9 cellular contexts compared by ENCODE assay signal in genomic region chr20:57048027-57048869, GRCh38.
A peak's percentile ranks its signal among the peaks of the same experiment; 100 is the strongest.
DNase-seq lines count a peak whose midpoint lies in the region; ATAC-seq and TF ChIP-seq lines count a peak whose summit lies in the region.
"Had no signal": no experiment of that assay in that cellular context is flagged by ENCODE, and none has a peak within 500 bp of the region (broad histone marks: within the 10 kb centered on the region; RNA-seq: fewer than 3 reads in every experiment).

No MANE protein-coding gene starts in this region.

- TF ChIP-seq CTCF in KMS-11 (conservative IDR thresholded peaks at IDR 0.05; ENCODE audit: low read depth, low read length) (peak; percentile 89), adrenal gland (IDR thresholded peaks at IDR 0.05) (peak; percentile 34 to 53 (median 42))

- no peaks in the 10 kb centered on the region for H3K36me3 ChIP-seq in KMS-11 (ENCODE audit: insufficient read depth)
- no peaks in the 10 kb centered on the region for H3K36me3 ChIP-seq in adrenal gland (replicated peaks in 1 of 2)

- no peaks in the 10 kb centered on the region for H4K20me1 ChIP-seq in KMS-11 (ENCODE audit: insufficient read depth)

- no peaks in the 10 kb centered on the region for H3K27me3 Mint-ChIP-seq in activated CD4-positive, alpha-beta memory T cell treated with anti-CD3 and anti-CD28 coated beads for 36 hours
- H3K27me3 Mint-ChIP-seq in activated CD4-positive, alpha-beta memory T cell treated with anti-CD3 and anti-CD28 coated beads, Interleukin-2, amount 10 ng/mL, durations not matched to agents 7 days and 5 days: no peaks in the 10 kb centered on the region

- CTCF ChIA-PET in activated CD4-positive, alpha-beta memory T cell treated with anti-CD3 and anti-CD28 coated beads for 36 hours (lab: Charles Lee): no interaction called here
- CTCF ChIA-PET in activated CD4-positive, alpha-beta memory T cell treated with anti-CD3 and anti-CD28 coated beads, Interleukin-2, amount 10 ng/mL, durations not matched to agents 7 days and 5 days (lab: Charles Lee): interaction anchor here (0.8 to 0.9 kb wide), 2 partner anchors 11 to 114 kb away, joined by 3 to 5 read pairs; no protein-coding TSS in a partner anchor

- no peak overlapping the region for H3K27ac Mint-ChIP-seq in activated CD4-positive, alpha-beta memory T cell treated with anti-CD3 and anti-CD28 coated beads for 36 hours
- no peak overlapping the region for H3K27ac Mint-ChIP-seq in activated CD4-positive, alpha-beta memory T cell treated with anti-CD3 and anti-CD28 coated beads, Interleukin-2, amount 10 ng/mL, durations not matched to agents 7 days and 5 days
- H3K27ac Mint-ChIP-seq: activated naive CD4-positive, alpha-beta T cell treated with anti-CD3 and anti-CD28 coated beads, Interleukin-2, amount 50 U/mL, for 24 hours had no signal

- POLR2A ChIA-PET in activated CD4-positive, alpha-beta memory T cell treated with anti-CD3 and anti-CD28 coated beads for 36 hours (lab: Charles Lee): no interaction called here
- POLR2A ChIA-PET in activated CD4-positive, alpha-beta memory T cell treated with anti-CD3 and anti-CD28 coated beads, Interleukin-2, amount 10 ng/mL, durations not matched to agents 7 days and 5 days (lab: Charles Lee): no interaction called here

- peak overlapping the region; percentile 56; the same call in 1 of the 2 replicates for H3K4me2 ChIP-seq in KMS-11

- intact Hi-C loops in activated CD4-positive, alpha-beta memory T cell treated with anti-CD3 and anti-CD28 coated beads for 36 hours (cut with micrococcal nuclease): no loop called here
- intact Hi-C loops in adrenal gland (cut with DNase I): no loop called here
- intact Hi-C loops in left colon (cut with DNase I, micrococcal nuclease): no loop called here

- H3K27ac ChIP-seq in KMS-11 (peak overlapping the region; percentile 49; the same call in 1 of the 2 replicates), adrenal gland (no peak overlapping the region)

- H3K36me3 Mint-ChIP-seq in activated CD4-positive, alpha-beta memory T cell treated with anti-CD3 and anti-CD28 coated beads for 36 hours: no peaks in the 10 kb centered on the region
- no peaks in the 10 kb centered on the region for H3K36me3 Mint-ChIP-seq in activated CD4-positive, alpha-beta memory T cell treated with anti-CD3 and anti-CD28 coated beads, Interleukin-2, amount 10 ng/mL, durations not matched to agents 7 days and 5 days (ENCODE audit: low read depth)
- H3K36me3 Mint-ChIP-seq: activated naive CD4-positive, alpha-beta T cell treated with anti-CD3 and anti-CD28 coated beads, Interleukin-2, amount 50 U/mL, for 24 hours had no signal

- H3K4me1 Mint-ChIP-seq in activated CD4-positive, alpha-beta memory T cell treated with anti-CD3 and anti-CD28 coated beads for 36 hours (ENCODE audit: low read depth): no peaks in the 10 kb centered on the region
- no peaks in the 10 kb centered on the region for H3K4me1 Mint-ChIP-seq in activated CD4-positive, alpha-beta memory T cell treated with anti-CD3 and anti-CD28 coated beads, Interleukin-2, amount 10 ng/mL, durations not matched to agents 7 days and 5 days
- H3K4me1 Mint-ChIP-seq: activated naive CD4-positive, alpha-beta T cell treated with anti-CD3 and anti-CD28 coated beads, Interleukin-2, amount 50 U/mL, for 24 hours had no signal

- peak overlapping the region; percentile 26; the same call in 1 of the 2 replicates for H3K9ac ChIP-seq in KMS-11

- H3K9me3 Mint-ChIP-seq in activated CD4-positive, alpha-beta memory T cell treated with anti-CD3 and anti-CD28 coated beads for 36 hours: peaks cover 4% of the 10 kb centered on the region
- no peaks in the 10 kb centered on the region for H3K9me3 Mint-ChIP-seq in activated CD4-positive, alpha-beta memory T cell treated with anti-CD3 and anti-CD28 coated beads, Interleukin-2, amount 10 ng/mL, durations not matched to agents 7 days and 5 days
- H3K9me3 Mint-ChIP-seq: activated naive CD4-positive, alpha-beta T cell treated with anti-CD3 and anti-CD28 coated beads, Interleukin-2, amount 50 U/mL, for 24 hours had no signal

- H3K4me3 Mint-ChIP-seq in activated CD4-positive, alpha-beta memory T cell treated with anti-CD3 and anti-CD28 coated beads for 36 hours: no peak overlapping the region
- H3K4me3 Mint-ChIP-seq in activated CD4-positive, alpha-beta memory T cell treated with anti-CD3 and anti-CD28 coated beads, Interleukin-2, amount 10 ng/mL, durations not matched to agents 7 days and 5 days: no peak overlapping the region
- H3K4me3 Mint-ChIP-seq: activated naive CD4-positive, alpha-beta T cell treated with anti-CD3 and anti-CD28 coated beads, Interleukin-2, amount 50 U/mL, for 24 hours had no signal

- H3K27me3 ChIP-seq in KMS-11 (ENCODE audit: insufficient read depth, low read depth) (no peaks in the 10 kb centered on the region), adrenal gland (peaks cover 8% of the 10 kb centered on the region)

- 43 to 57% (median 49%) methylated on average over 10 to 14 of the region's 14 CpGs for WGBS in adrenal gland, 4 donors

- TF ChIP-seq POLR2A in adrenal gland (IDR thresholded peaks at IDR 0.05): no peak

- H3K79me2 ChIP-seq in KMS-11 (ENCODE audit: insufficient read depth, low read depth): no peaks in the 10 kb centered on the region

- H3K4me3 ChIP-seq in KMS-11 (IDR thresholded peaks at IDR 0.05; ENCODE audit: insufficient read depth, low read depth, low read length) (no peak overlapping the region), adrenal gland (no peak overlapping the region)

- H3K9me3 ChIP-seq in adrenal gland (replicated peaks in 1 of 3): no peaks in the 10 kb centered on the region

- peak overlapping the region; percentile 66 for H2AFZ ChIP-seq in KMS-11 (ENCODE audit: low read depth)

- DNase-seq in activated CD4-positive, alpha-beta memory T cell treated with anti-CD3 and anti-CD28 coated beads for 36 hours: peak; percentile 37
- no peak for DNase-seq in activated CD4-positive, alpha-beta memory T cell treated with anti-CD3 and anti-CD28 coated beads, Interleukin-2, amount 10 ng/mL, durations not matched to agents 7 days and 5 days
- DNase-seq in adrenal gland (peak; percentile 24 to 65 (median 56)), left colon (peak in 1 of 2 donors; percentile 10), SK-N-DZ (ENCODE audit: low spot score) (no peak), occipital lobe (lab: John Stamatoyannopoulos, UW) (no peak)

- peaks cover 11% of the 10 kb centered on the region for H3K4me1 ChIP-seq in KMS-11 (ENCODE audit: low read depth, poor library complexity, severe bottlenecking)
- no peaks in the 10 kb centered on the region for H3K4me1 ChIP-seq in adrenal gland (replicated peaks in 1 of 2)

- ATAC-seq in left colon: peak; percentile 57
- no peak for ATAC-seq in GM19324 (IDR thresholded peaks at IDR 0.05; ENCODE audit: low FRiP score, unreplicated experiment)

Comparison
In these comparisons a context has a peak if more than half of its experiments do, and no peak if none do; other contexts are left out.
1. DNase-seq: peak in activated CD4-positive, alpha-beta memory T cell treated with anti-CD3 and anti-CD28 coated beads for 36 hours (single experiment) and adrenal gland (7 of 7); none in activated CD4-positive, alpha-beta memory T cell treated with anti-CD3 and anti-CD28 coated beads, Interleukin-2, amount 10 ng/mL, durations not matched to agents 7 days and 5 days (single experiment), SK-N-DZ (single experiment) and occipital lobe (single experiment).